ENCODE assay signal across 26 cellular contexts in the genomic region with DNA sequence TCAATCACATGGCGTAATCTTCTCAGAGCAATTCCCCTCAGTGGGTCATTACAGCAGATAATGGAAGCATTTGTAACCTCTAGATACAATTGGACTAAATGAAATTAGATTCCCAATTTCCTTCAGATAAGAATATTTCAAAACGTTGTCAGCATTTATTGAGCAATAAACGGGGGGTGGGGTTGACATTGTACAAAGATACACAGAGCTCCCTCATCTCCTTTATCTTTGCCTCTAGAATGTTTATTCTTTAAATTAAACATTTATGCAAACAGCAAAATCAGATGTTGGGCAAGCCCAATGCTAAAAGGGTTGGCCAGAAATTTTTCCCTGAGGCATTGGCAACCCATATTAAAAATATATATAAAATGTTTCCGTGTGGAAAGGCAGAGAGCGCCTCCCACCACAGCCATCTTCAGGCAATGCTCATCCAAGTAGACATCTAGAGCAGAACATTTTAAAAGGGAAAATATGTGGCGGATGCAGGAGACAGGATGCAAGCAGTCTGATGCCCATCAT.
"Had no signal": no experiment of that assay in that cellular context is flagged by ENCODE, and none has a peak within 500 bp of the region (broad histone marks: within the 10 kb centered on the region; RNA-seq: fewer than 3 reads in every experiment).

No MANE protein-coding gene starts in this region.

- DNase-seq: activated CD4-positive, alpha-beta memory T cell treated with anti-CD3 and anti-CD28 coated beads for 36 hours; activated CD4-positive, alpha-beta T cell treated with anti-CD3 and anti-CD28 coated beads, Interleukin-2, amount 10 ng/mL, durations not matched to agents 24 days and 14 days; activated CD4-positive, CD25-positive, alpha-beta regulatory T cell treated with anti-CD3 and anti-CD28 coated beads, Interleukin-2, amount 50 U/mL, for 72 hours; activated CD8-positive, alpha-beta memory T cell treated with anti-CD3 and anti-CD28 coated beads, Interleukin-2, amount 50 U/mL, for 4 hours; activated effector memory CD4-positive, alpha-beta T cell treated with anti-CD3 and anti-CD28 coated beads, Interleukin-2, amount 50 U/mL, for 16 hours; activated naive CD4-positive, alpha-beta T cell treated with anti-CD3 and anti-CD28 coated beads for 36 hours; activated naive CD8-positive, alpha-beta T cell treated with anti-CD3 and anti-CD28 coated beads for 36 hours; activated T-cell treated with anti-CD3 and anti-CD28 coated beads, Interleukin-2, amount 50 U/mL, for 1 hour; adrenal gland; aorta; body of pancreas; dermis blood vessel endothelial cell; effector CD4-positive, alpha-beta T cell; esophagus squamous epithelium; left lung; lower lobe of right lung; mesenchymal stem cell; naive thymus-derived CD8-positive, alpha-beta T cell; nucleus accumbens; stimulated activated CD4-positive, alpha-beta T cell treated with anti-CD3 and anti-CD28 coated beads, Interleukin-1b, Interleukin-23, amount 100 ng/mL, for 48 hours; stimulated activated naive CD8-positive, alpha-beta T cell treated with anti-CD3 and anti-CD28 coated beads, Interleukin-15, Interleukin-2, amounts not matched to agents 100 U/mL and 50 U/mL, for 24 hours; T-helper 9 cell; testis; transverse colon had no signal

- H3K27ac Mint-ChIP-seq: activated CD4-positive, alpha-beta memory T cell treated with anti-CD3 and anti-CD28 coated beads for 36 hours; activated CD4-positive, alpha-beta T cell treated with anti-CD3 and anti-CD28 coated beads, Interleukin-2, amount 10 ng/mL, durations not matched to agents 24 days and 14 days; activated naive CD4-positive, alpha-beta T cell treated with anti-CD3 and anti-CD28 coated beads for 36 hours; activated naive CD8-positive, alpha-beta T cell treated with anti-CD3 and anti-CD28 coated beads for 36 hours; activated T-helper 1 cell treated with anti-CD3 and anti-CD28 coated beads, Interleukin-12 subunit alpha, Interleukin-12 subunit beta, Interleukin-2, Interleukin-4 antibody, amounts not matched to agents 30 ng/mL and 10 ng/mL and 1 ng/mL, durations not matched to agents 14 hours and 24 hours and 36 hours; naive thymus-derived CD8-positive, alpha-beta T cell had no signal

- H3K4me1 Mint-ChIP-seq: activated CD4-positive, alpha-beta T cell treated with anti-CD3 and anti-CD28 coated beads, Interleukin-2, amount 10 ng/mL, durations not matched to agents 24 days and 14 days; activated naive CD8-positive, alpha-beta T cell treated with anti-CD3 and anti-CD28 coated beads for 36 hours; naive thymus-derived CD8-positive, alpha-beta T cell; neural crest cell had no signal

- ATAC-seq: body of pancreas; left lung; lower lobe of right lung; naive thymus-derived CD8-positive, alpha-beta T cell; stimulated activated naive CD8-positive, alpha-beta T cell treated with anti-CD3 and anti-CD28 coated beads, Interleukin-15, Interleukin-2, amounts not matched to agents 100 U/mL and 50 U/mL, for 24 hours had no signal

- H3K27me3 Mint-ChIP-seq: activated CD4-positive, alpha-beta memory T cell treated with anti-CD3 and anti-CD28 coated beads for 36 hours; activated CD4-positive, alpha-beta T cell treated with anti-CD3 and anti-CD28 coated beads, Interleukin-2, amount 10 ng/mL, durations not matched to agents 24 days and 14 days; activated naive CD8-positive, alpha-beta T cell treated with anti-CD3 and anti-CD28 coated beads for 36 hours; naive thymus-derived CD8-positive, alpha-beta T cell had no signal

- H3K9me3 Mint-ChIP-seq: activated CD4-positive, alpha-beta T cell treated with anti-CD3 and anti-CD28 coated beads, Interleukin-2, amount 10 ng/mL, durations not matched to agents 24 days and 14 days; activated naive CD4-positive, alpha-beta T cell treated with anti-CD3 and anti-CD28 coated beads for 36 hours; activated naive CD8-positive, alpha-beta T cell treated with anti-CD3 and anti-CD28 coated beads for 36 hours; activated T-helper 1 cell treated with anti-CD3 and anti-CD28 coated beads, Interleukin-12 subunit alpha, Interleukin-12 subunit beta, Interleukin-2, Interleukin-4 antibody, amounts not matched to agents 30 ng/mL and 10 ng/mL and 1 ng/mL, durations not matched to agents 14 hours and 24 hours and 36 hours; neural crest cell had no signal

- H3K4me3 Mint-ChIP-seq: activated CD4-positive, alpha-beta memory T cell treated with anti-CD3 and anti-CD28 coated beads for 36 hours; activated CD4-positive, alpha-beta T cell treated with anti-CD3 and anti-CD28 coated beads, Interleukin-2, amount 10 ng/mL, durations not matched to agents 24 days and 14 days; activated naive CD4-positive, alpha-beta T cell treated with anti-CD3 and anti-CD28 coated beads for 36 hours; activated naive CD8-positive, alpha-beta T cell treated with anti-CD3 and anti-CD28 coated beads for 36 hours; activated T-helper 1 cell treated with anti-CD3 and anti-CD28 coated beads, Interleukin-12 subunit alpha, Interleukin-12 subunit beta, Interleukin-2, Interleukin-4 antibody, amounts not matched to agents 30 ng/mL and 10 ng/mL and 1 ng/mL, durations not matched to agents 14 hours and 24 hours and 36 hours; naive thymus-derived CD8-positive, alpha-beta T cell; neural crest cell had no signal

- H3K36me3 Mint-ChIP-seq: activated CD4-positive, alpha-beta memory T cell treated with anti-CD3 and anti-CD28 coated beads for 36 hours; activated naive CD8-positive, alpha-beta T cell treated with anti-CD3 and anti-CD28 coated beads for 36 hours; naive thymus-derived CD8-positive, alpha-beta T cell had no signal
